In the genomic region with DNA sequence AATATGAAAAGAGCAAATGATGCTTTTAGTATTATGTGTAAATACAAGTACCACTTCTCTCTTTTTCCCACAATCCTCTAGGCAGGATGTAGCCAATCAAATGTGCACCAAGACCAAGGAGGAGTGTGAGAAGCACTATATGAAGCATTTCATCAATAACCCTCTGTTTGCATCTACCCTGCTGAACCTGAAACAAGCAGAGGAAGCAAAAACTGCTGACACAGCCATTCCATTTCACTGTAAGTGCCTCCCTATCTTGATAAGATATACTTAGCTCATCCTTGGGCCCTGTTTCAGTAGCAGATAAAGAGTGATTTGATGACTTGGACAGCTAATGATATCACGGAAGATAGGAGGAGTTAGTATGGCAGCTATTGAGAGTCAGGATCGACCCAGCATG, we compare ENCODE assay signal across 1 cellular context.
A peak's percentile ranks its signal among the peaks of the same experiment; 100 is the strongest.
TF ChIP-seq lines count a peak whose summit lies in the region.

No MANE protein-coding gene starts in this region.

TF ChIP-seq in HepG2, 621 proteins besides CTCF, POLR2A, EP300 and RAD21:
- TF ChIP-seq, protein P1, sequence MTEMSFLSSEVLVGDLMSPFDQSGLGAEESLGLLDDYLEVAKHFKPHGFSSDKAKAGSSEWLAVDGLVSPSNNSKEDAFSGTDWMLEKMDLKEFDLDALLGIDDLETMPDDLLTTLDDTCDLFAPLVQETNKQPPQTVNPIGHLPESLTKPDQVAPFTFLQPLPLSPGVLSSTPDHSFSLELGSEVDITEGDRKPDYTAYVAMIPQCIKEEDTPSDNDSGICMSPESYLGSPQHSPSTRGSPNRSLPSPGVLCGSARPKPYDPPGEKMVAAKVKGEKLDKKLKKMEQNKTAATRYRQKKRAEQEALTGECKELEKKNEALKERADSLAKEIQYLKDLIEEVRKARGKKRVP (CRISPR knock-in tag; IDR thresholded peaks at IDR 0.05): no peak
- TF ChIP-seq MAFF (IDR thresholded peaks at IDR 0.05; ENCODE audit: low read depth, low read length): peak; percentile 96
- peak; percentile 95 to 97 for TF ChIP-seq MAFK (conservative IDR thresholded peaks at IDR 0.05 in 1 of 2, IDR thresholded peaks at IDR 0.05 in 1 of 2; ENCODE audit: low read length in 2 of 2)
- TF ChIP-seq SKI (IDR thresholded peaks at IDR 0.05; ENCODE audit: partially characterized antibody): no peak
- no peak for TF ChIP-seq MEF2D (CRISPR knock-in tag; IDR thresholded peaks at IDR 0.05)
TF ChIP-seq in HepG2: peak in this region for 2.
